In genomic region chr9:105415344-105415980, GRCh38 we compare ENCODE assay signal across 8 cellular contexts. TPM values are rescaled to one million over a fixed set of nuclear protein-coding genes. Genes with fewer than 3 reads are reported as not detected.
DNase-seq lines count a peak whose midpoint lies in the region; TF ChIP-seq lines count a peak whose summit lies in the region.

No MANE protein-coding gene starts in this region.

- no peak overlapping the region for H3K9ac ChIP-seq in GM23248

- H2AFZ ChIP-seq in GM23248 = no peak overlapping the region

- H3K79me2 ChIP-seq in GM23248 (ENCODE audit: insufficient read depth) = no peaks in the 10 kb centered on the region

- no peaks in the 10 kb centered on the region for H3K9me2 ChIP-seq in GM23248 (ENCODE audit: insufficient read depth)

- peak; percentile 84 for TF ChIP-seq CTCF in GM10266 (IDR thresholded peaks at IDR 0.05; ENCODE audit: control insufficient read depth, insufficient read depth, low read depth, missing control alignments)
- peak; percentile 65 for TF ChIP-seq CTCF in astrocyte of the spinal cord (IDR thresholded peaks at IDR 0.05; ENCODE audit: low read depth, low read length)

- peak overlapping the region; percentile 24 for H3K4me2 ChIP-seq in GM23248 (ENCODE audit: unreplicated experiment)

- H3K27ac ChIP-seq in GM23248 = no peak overlapping the region

- H3F3A ChIP-seq in GM23248 (ENCODE audit: insufficient read depth) = no peaks in the 10 kb centered on the region

- H3K36me3 ChIP-seq in GM23248 (ENCODE audit: low read depth) = no peaks in the 10 kb centered on the region

- H3K27me3 ChIP-seq in GM23248 (replicated peaks; ENCODE audit: insufficient read depth) = no peaks in the 10 kb centered on the region

- H4K20me1 ChIP-seq in GM23248 (ENCODE audit: insufficient read depth) = no peaks in the 10 kb centered on the region

- H3K4me3 ChIP-seq in GM23248 (no peak overlapping the region), astrocyte of the spinal cord (ENCODE audit: low read depth, low read length) (no peak overlapping the region)

- 51% methylated on average over 13 of the region's 13 CpGs for WGBS in GM23248 (ENCODE audit: low coverage in 1 of 2, low lambda C conversion rate in 2 of 2, missing lambda C conversion rate in 2 of 2), 2 experiments

- peak; percentile 61 for DNase-seq in GM10266 (ENCODE audit: extremely low spot score)
- peak; percentile 60 for DNase-seq in GM23248
- peak; percentile 50 for DNase-seq in LHCN-M2 (ENCODE audit: low read depth)
- peak; percentile 52 for DNase-seq in T-helper 9 cell
- peak; percentile 43 for DNase-seq in astrocyte of the spinal cord (ENCODE audit: low read depth, low spot score)
- DNase-seq in iris pigment epithelial cell (ENCODE audit: low read depth) = peak; percentile 23
- peak; percentile 35 for DNase-seq in stimulated activated CD4-positive, alpha-beta T cell treated with anti-CD3 and anti-CD28 coated beads, Interleukin-2, amount 100 ng/mL, for 4 hours (ENCODE audit: low read depth)
- DNase-seq in mesenteric fat pad (ENCODE audit: low spot score) = no peak

- in situ Hi-C loops in GM23248 (cut with MboI) = loop anchor here (5.0 to 10.0 kb wide), 2 partner anchors 253 to 551 kb away; no protein-coding TSS in a partner anchor
- in situ Hi-C loops in astrocyte of the spinal cord (cut with HindIII; ENCODE audit: low sequenced_read_pairs) = no loop called here

- peaks cover 7% of the 10 kb centered on the region; the same call in 1 of the 2 replicates for H3K4me1 ChIP-seq in GM23248 (ENCODE audit: insufficient read depth)

- no peaks in the 10 kb centered on the region for H3K9me3 ChIP-seq in GM23248 (ENCODE audit: low read depth)

RNA-seq across cellular contexts. Expression of gene FSD1L, which starts 32.4 kb away (rescaled TPM):
- 1.3 and 2.7 TPM in 2 replicates for total RNA-seq in GM23248 (2014; rRNA removed; shearing (Covaris generic))
- polyA plus RNA-seq in GM23248 (2016; fragmentation: Nextera tagmentation; extraction: Ambion mirVana) = 2.0 and 2.7 TPM in 2 replicates
- total RNA-seq in LHCN-M2 (2014; rRNA removed) (2.1 and 2.8 TPM in 2 replicates), mesenteric fat pad (5.1 TPM)
- polyA plus RNA-seq in LHCN-M2 (2012) = 0.53 TPM
